In genomic region chr5:136023935-136024645, GRCh38 we compare ENCODE assay signal across 13 cellular contexts.
A peak's percentile ranks its signal among the peaks of the same experiment; 100 is the strongest.
DNase-seq lines count a peak whose midpoint lies in the region; ATAC-seq lines count a peak whose summit lies in the region.
"Had no signal": no experiment of that assay in that cellular context is flagged by ENCODE, and none has a peak within 500 bp of the region (broad histone marks: within the 10 kb centered on the region; RNA-seq: fewer than 3 reads in every experiment).

No MANE protein-coding gene starts in this region.

- no peak for ATAC-seq in GM19324 (IDR thresholded peaks at IDR 0.05; ENCODE audit: low FRiP score, unreplicated experiment)
- ATAC-seq in GM21390 (IDR thresholded peaks at IDR 0.05; ENCODE audit: unreplicated experiment) = no peak
- ATAC-seq: HepG2 had no signal

- in situ Hi-C loops in ACHN (cut with HindIII; ENCODE audit: low pct_ligation_motif_present, low pct_unique_long_range_greater_than_20kb, low sequenced_read_pairs) = no loop called here

- no peaks in the 10 kb centered on the region for H3K27me3 ChIP-seq in adipocyte (replicated peaks; ENCODE audit: control insufficient read depth, insufficient read depth, low read length)
- H3K27me3 ChIP-seq: right atrium auricular region had no signal

- no peaks in the 10 kb centered on the region for H3K9me3 ChIP-seq in adipocyte (ENCODE audit: control insufficient read depth, low read length)
- H3K9me3 ChIP-seq: right atrium auricular region had no signal

- H3K4me3 ChIP-seq in adipocyte (ENCODE audit: low read length) = peak overlapping the region; percentile 16
- H3K4me3 ChIP-seq: right atrium auricular region had no signal

- peak overlapping the region; percentile 49 for H3K9ac ChIP-seq in adipocyte (ENCODE audit: low read length)

- DNase-seq in GM04503 (ENCODE audit: low read depth) (peak; percentile 99), adipocyte (ENCODE audit: low read depth) (peak; percentile 75), globus pallidus (ENCODE audit: low spot score) (peak; percentile 29), stromal cell of bone marrow (ENCODE audit: low read depth) (peak; percentile 91), ACHN (no peak)
- DNase-seq: activated CD4-positive, alpha-beta T cell treated with anti-CD3 and anti-CD28 coated beads for 4 hours; activated T-cell treated with anti-CD3 and anti-CD28 coated beads, Interleukin-2, amount 50 U/mL, for 24 hours; NCI-H1105; NCI-H446 treated with DMSO at 0.1 percent for 48 hours had no signal

- H3K4me1 ChIP-seq in adipocyte (ENCODE audit: control insufficient read depth, insufficient read depth, low read length) = peaks cover 63% of the 10 kb centered on the region

- H3K36me3 ChIP-seq in adipocyte (ENCODE audit: control insufficient read depth, insufficient read depth, low read length, severe bottlenecking) = no peaks in the 10 kb centered on the region
- H3K36me3 ChIP-seq: right atrium auricular region had no signal
